ENCODE assay signal across 12 cellular contexts in the genomic region with DNA sequence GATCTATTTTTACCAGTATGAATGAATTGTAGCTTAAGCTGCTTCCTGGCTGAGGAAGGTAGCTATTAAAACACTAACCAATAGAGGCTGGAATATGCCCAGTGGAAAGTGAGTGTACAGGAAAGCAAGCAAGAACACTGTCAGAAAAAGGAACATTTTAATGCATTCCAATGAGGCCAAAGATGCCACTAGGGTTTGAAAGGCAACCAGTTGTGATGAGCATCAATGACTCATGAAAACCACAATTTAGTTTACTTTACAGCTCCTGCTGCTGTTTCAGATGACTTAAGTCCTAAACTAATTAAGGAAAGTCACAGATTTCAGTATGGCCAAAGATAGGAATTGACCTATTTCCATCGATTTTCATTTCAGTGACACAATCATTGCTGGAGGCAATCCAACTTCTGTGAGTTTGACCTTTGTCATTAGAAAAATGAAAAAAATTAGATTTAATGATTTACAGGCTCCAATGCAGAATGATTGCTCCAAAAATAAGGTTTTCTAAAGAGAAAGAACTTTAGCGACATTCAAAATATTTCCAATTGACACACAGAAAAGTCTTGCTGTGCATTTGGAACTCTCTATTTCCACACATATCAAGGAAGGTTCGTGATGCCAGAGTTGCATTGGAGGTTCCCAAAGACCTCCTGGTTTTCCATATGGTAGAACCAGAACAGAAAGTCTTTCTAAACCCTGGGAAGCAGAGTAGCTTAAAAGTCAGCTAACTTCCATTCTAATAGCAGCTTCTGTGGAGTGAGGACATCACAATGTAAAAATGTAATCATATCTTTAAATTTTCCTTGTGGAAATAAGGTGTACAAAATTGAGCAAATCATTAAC.
DNase-seq lines count a peak whose midpoint lies in the region; FAIRE-seq and TF ChIP-seq lines count a peak whose summit lies in the region.
"Had no signal": no experiment of that assay in that cellular context is flagged by ENCODE, and none has a peak within 500 bp of the region (broad histone marks: within the 10 kb centered on the region; RNA-seq: fewer than 3 reads in every experiment).

No MANE protein-coding gene starts in this region.

- POLR2A ChIA-PET in SK-N-SH (lab: Yijun Ruan, JAX): no interaction called here

- no peak for TF ChIP-seq RAD21 in SK-N-SH (IDR thresholded peaks at IDR 0.05; ENCODE audit: low read length)

- no peak for TF ChIP-seq CTCF in SK-N-SH (IDR thresholded peaks at IDR 0.05)
- no peak for TF ChIP-seq CTCF in fibroblast of villous mesenchyme (IDR thresholded peaks at IDR 0.05; ENCODE audit: insufficient read depth, low read depth, low read length)

- no peak overlapping the region for H2AFZ ChIP-seq in SK-N-SH (ENCODE audit: low read depth)

- no peaks in the 10 kb centered on the region for H4K20me1 ChIP-seq in SK-N-SH (ENCODE audit: insufficient read depth)

- FAIRE-seq in urothelium cell line (lab: Jason Lieb, UNC): no peak

- H3K4me2 ChIP-seq in SK-N-SH: peak overlapping the region; percentile 28

- peak; percentile 23 to 96; a peak in 3 of 4 replicates for TF ChIP-seq EP300 in SK-N-SH (IDR thresholded peaks at IDR 0.05; ENCODE audit: borderline replicate concordance in 1 of 2, low read depth in 1 of 2, low read length in 1 of 2)

- DNase-seq in DMS 273 (lab: John Stamatoyannopoulos, UW; ENCODE audit: unreplicated experiment) (peak; percentile 25), DMS 273 treated with DMSO at 0.1 percent for 48 hours (lab: John Stamatoyannopoulos, UW) (no peak), SK-N-SH (no peak), fibroblast of villous mesenchyme (ENCODE audit: low read depth) (peak; percentile 93), urothelium cell line (ENCODE audit: low spot score) (peak; percentile 64), NCI-H1694 treated with DMSO at 0.1 percent for 48 hours (lab: John Stamatoyannopoulos, UW) (no peak), NCI-H2081 treated with DMSO at 0.1 percent for 48 hours (lab: John Stamatoyannopoulos, UW) (no peak)
- DNase-seq in stimulated activated CD4-positive, alpha-beta T cell treated with anti-CD3 and anti-CD28 coated beads, Interleukin-1b, Interleukin-23, amount 100 ng/mL, for 48 hours: no peak
- DNase-seq: activated naive CD4-positive, alpha-beta T cell; stimulated activated CD4-positive, alpha-beta T cell treated with anti-CD3 and anti-CD28 coated beads, Interleukin-2, amount 100 ng/mL, for 48 hours; T-cell had no signal

- peak overlapping the region; percentile 65 to 79; a peak in 3 of 4 replicates for H3K27ac ChIP-seq in SK-N-SH (ENCODE audit: low read depth in 2 of 2, low read length in 1 of 2)
- H3K27ac ChIP-seq: 22Rv1 had no signal

- H3K9ac ChIP-seq in SK-N-SH: peak overlapping the region; percentile 22; the same call in 1 of the 2 replicates

- peaks cover 33% of the 10 kb centered on the region for H3F3A ChIP-seq in SK-N-SH (replicated peaks; ENCODE audit: insufficient read depth)

- no peaks in the 10 kb centered on the region for H3K36me3 ChIP-seq in SK-N-SH (replicated peaks in 1 of 2; ENCODE audit: control insufficient read depth in 1 of 2, insufficient read depth in 2 of 2, low read length in 1 of 2)

- CTCF ChIA-PET in SK-N-SH (lab: Yijun Ruan, JAX): interaction anchor here (0.8 kb wide), 1 partner anchor 38 kb away, joined by 3 read pairs; no protein-coding TSS in a partner anchor

- no peaks in the 10 kb centered on the region for H3K9me2 ChIP-seq in SK-N-SH

- 12% methylated on average over 3 of the region's 3 CpGs for WGBS in SK-N-SH (ENCODE audit: low lambda C conversion rate)

- no peaks in the 10 kb centered on the region for H3K9me3 ChIP-seq in SK-N-SH

- H3K4me3 ChIP-seq in SK-N-SH (ENCODE audit: low read depth in 2 of 2, low read length in 1 of 2) (peak overlapping the region in 1 of 2 experiments; percentile 5; a peak in 2 of 4 replicates), fibroblast of villous mesenchyme (ENCODE audit: low read depth, low read length) (no peak overlapping the region)

- H3K4me1 ChIP-seq in SK-N-SH (ENCODE audit: control insufficient read depth in 1 of 2, insufficient read depth in 2 of 2, low read depth in 1 of 2, low read length in 1 of 2): peaks cover 0 to 20% of the 10 kb centered on the region in 2 experiments; a peak in 2 of 4 replicates

- no peaks in the 10 kb centered on the region for H3K27me3 ChIP-seq in SK-N-SH (ENCODE audit: insufficient read depth)

- no peaks in the 10 kb centered on the region for H3K79me2 ChIP-seq in SK-N-SH (ENCODE audit: insufficient read depth)

TF ChIP-seq in SK-N-SH, 30 proteins besides CTCF, POLR2A, EP300 and RAD21:
- TF ChIP-seq, protein P1, sequence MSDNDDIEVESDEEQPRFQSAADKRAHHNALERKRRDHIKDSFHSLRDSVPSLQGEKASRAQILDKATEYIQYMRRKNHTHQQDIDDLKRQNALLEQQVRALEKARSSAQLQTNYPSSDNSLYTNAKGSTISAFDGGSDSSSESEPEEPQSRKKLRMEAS (IDR thresholded peaks at IDR 0.05; ENCODE audit: low read depth): 0 out of 2 replicates have a peak, but pooled peaks have one; percentile 17
- peak; percentile 90 for TF ChIP-seq JUND (IDR thresholded peaks at IDR 0.05)
- peak; percentile 63; the same call in 1 of the 2 replicates for TF ChIP-seq SIN3A (IDR thresholded peaks at IDR 0.05; ENCODE audit: borderline replicate concordance, low read depth, low read length)
- peak; percentile 78; the same call in 1 of the 2 replicates for TF ChIP-seq POLR2AphosphoS5 (IDR thresholded peaks at IDR 0.05; ENCODE audit: low read depth, low read length)
- TF ChIP-seq, protein P2, sequence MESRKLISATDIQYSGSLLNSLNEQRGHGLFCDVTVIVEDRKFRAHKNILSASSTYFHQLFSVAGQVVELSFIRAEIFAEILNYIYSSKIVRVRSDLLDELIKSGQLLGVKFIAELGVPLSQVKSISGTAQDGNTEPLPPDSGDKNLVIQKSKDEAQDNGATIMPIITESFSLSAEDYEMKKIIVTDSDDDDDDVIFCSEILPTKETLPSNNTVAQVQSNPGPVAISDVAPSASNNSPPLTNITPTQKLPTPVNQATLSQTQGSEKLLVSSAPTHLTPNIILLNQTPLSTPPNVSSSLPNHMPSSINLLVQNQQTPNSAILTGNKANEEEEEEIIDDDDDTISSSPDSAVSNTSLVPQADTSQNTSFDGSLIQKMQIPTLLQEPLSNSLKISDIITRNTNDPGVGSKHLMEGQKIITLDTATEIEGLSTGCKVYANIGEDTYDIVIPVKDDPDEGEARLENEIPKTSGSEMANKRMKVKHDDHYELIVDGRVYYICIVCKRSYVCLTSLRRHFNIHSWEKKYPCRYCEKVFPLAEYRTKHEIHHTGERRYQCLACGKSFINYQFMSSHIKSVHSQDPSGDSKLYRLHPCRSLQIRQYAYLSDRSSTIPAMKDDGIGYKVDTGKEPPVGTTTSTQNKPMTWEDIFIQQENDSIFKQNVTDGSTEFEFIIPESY (IDR thresholded peaks at IDR 0.05; ENCODE audit: borderline replicate concordance, low read depth): peak; percentile 80; the same call in 1 of the 2 replicates
- no peak for TF ChIP-seq CHD2 (IDR thresholded peaks at IDR 0.05; ENCODE audit: low read length, partially characterized antibody)
- peak; percentile 80 for TF ChIP-seq FOXM1 (IDR thresholded peaks at IDR 0.05; ENCODE audit: low read depth)
- TF ChIP-seq RXRA (IDR thresholded peaks at IDR 0.05; ENCODE audit: borderline replicate concordance, low read depth): peak; percentile 78; the same call in 1 of the 2 replicates
- TF ChIP-seq FOXJ3 (CRISPR knock-in tag; IDR thresholded peaks at IDR 0.05): no peak
- TF ChIP-seq, protein P3, sequence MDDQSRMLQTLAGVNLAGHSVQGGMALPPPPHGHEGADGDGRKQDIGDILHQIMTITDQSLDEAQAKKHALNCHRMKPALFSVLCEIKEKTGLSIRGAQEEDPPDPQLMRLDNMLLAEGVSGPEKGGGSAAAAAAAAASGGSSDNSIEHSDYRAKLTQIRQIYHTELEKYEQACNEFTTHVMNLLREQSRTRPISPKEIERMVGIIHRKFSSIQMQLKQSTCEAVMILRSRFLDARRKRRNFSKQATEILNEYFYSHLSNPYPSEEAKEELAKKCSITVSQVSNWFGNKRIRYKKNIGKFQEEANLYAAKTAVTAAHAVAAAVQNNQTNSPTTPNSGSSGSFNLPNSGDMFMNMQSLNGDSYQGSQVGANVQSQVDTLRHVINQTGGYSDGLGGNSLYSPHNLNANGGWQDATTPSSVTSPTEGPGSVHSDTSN (IDR thresholded peaks at IDR 0.05): peak; percentile 85
- TF ChIP-seq RCOR1 (IDR thresholded peaks at IDR 0.05; ENCODE audit: low read length): no peak
- peak; percentile 89 for TF ChIP-seq MEF2A (IDR thresholded peaks at IDR 0.05; ENCODE audit: borderline replicate concordance, low read depth)
- no peak for TF ChIP-seq NRF1 (IDR thresholded peaks at IDR 0.05; ENCODE audit: low read depth, low read length)
- TF ChIP-seq, protein P4, sequence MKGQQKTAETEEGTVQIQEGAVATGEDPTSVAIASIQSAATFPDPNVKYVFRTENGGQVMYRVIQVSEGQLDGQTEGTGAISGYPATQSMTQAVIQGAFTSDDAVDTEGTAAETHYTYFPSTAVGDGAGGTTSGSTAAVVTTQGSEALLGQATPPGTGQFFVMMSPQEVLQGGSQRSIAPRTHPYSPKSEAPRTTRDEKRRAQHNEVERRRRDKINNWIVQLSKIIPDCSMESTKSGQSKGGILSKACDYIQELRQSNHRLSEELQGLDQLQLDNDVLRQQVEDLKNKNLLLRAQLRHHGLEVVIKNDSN (IDR thresholded peaks at IDR 0.05; ENCODE audit: borderline replicate concordance, low read depth): no peak
- peak; percentile 93 for TF ChIP-seq TCF12 (IDR thresholded peaks at IDR 0.05)
- TF ChIP-seq NFIC (IDR thresholded peaks at IDR 0.05; ENCODE audit: borderline replicate concordance): peak; percentile 78
- TF ChIP-seq GABPA (IDR thresholded peaks at IDR 0.05; ENCODE audit: low read depth): 0 out of 2 replicates have a peak, but pooled peaks have one; percentile 17
- TF ChIP-seq TEAD4 (IDR thresholded peaks at IDR 0.05; ENCODE audit: borderline replicate concordance, insufficient read depth): peak; percentile 83
- no peak for TF ChIP-seq RFX5 (IDR thresholded peaks at IDR 0.05; ENCODE audit: low read length)
- TF ChIP-seq TAF1 (IDR thresholded peaks at IDR 0.05; ENCODE audit: borderline replicate concordance, low read depth, low read length): peak; percentile 6; the same call in 1 of the 2 replicates
- TF ChIP-seq ELF1 (IDR thresholded peaks at IDR 0.05): no peak; the same call in 1 of the 2 replicates
- TF ChIP-seq FOSL2 (IDR thresholded peaks at IDR 0.05; ENCODE audit: borderline replicate concordance, low read depth): peak; percentile 90; the same call in 1 of the 2 replicates
- no peak for TF ChIP-seq YY1 (IDR thresholded peaks at IDR 0.05; ENCODE audit: low read depth)
TF ChIP-seq in SK-N-SH: peak in this region for 15.

Comparison
In these comparisons a context has a peak if more than half of its experiments do, and no peak if none do; other contexts are left out.
1. DNase-seq: peak in DMS 273 (single experiment), fibroblast of villous mesenchyme (single experiment) and urothelium cell line (single experiment); none in DMS 273 treated with DMSO at 0.1 percent for 48 hours (single experiment), SK-N-SH (single experiment), stimulated activated CD4-positive, alpha-beta T cell treated with anti-CD3 and anti-CD28 coated beads, Interleukin-1b, Interleukin-23, amount 100 ng/mL, for 48 hours (single experiment), NCI-H1694 treated with DMSO at 0.1 percent for 48 hours (single experiment) and NCI-H2081 treated with DMSO at 0.1 percent for 48 hours (single experiment).